ENCODE assay signal across 9 cellular contexts in genomic region chr3:52246728-52247454, GRCh38. TPM values are rescaled to one million over a fixed set of nuclear protein-coding genes. Genes with fewer than 3 reads are reported as not detected.
DNase-seq lines count a peak whose midpoint lies in the region; ATAC-seq, FAIRE-seq and TF ChIP-seq lines count a peak whose summit lies in the region.
"Had no signal": no experiment of that assay in that cellular context is flagged by ENCODE, and none has a peak within 500 bp of the region (broad histone marks: within the 10 kb centered on the region; RNA-seq: fewer than 3 reads in every experiment).

No MANE protein-coding gene starts in this region.

- peaks cover 20 to 33% of the 10 kb centered on the region in 2 experiments; a peak in 3 of 4 replicates for H3K4me1 ChIP-seq in HCT116 (ENCODE audit: control insufficient read depth in 1 of 2, insufficient read depth in 2 of 2, low read length in 2 of 2)
- no peaks in the 10 kb centered on the region for H3K4me1 ChIP-seq in right cardiac atrium (ENCODE audit: control insufficient read depth, insufficient read depth, low read length)

- BruUV-seq in HCT116 (replicated peaks; lab: Mats Ljungman, UMichigan), result no TSS peak

- H3K4me3 Mint-ChIP-seq in activated CD8-positive, alpha-beta memory T cell treated with anti-CD3 and anti-CD28 coated beads, Interleukin-2, amount 10 ng/mL, durations not matched to agents 7 days and 5 days, result peak overlapping the region; percentile 91
- H3K4me3 Mint-ChIP-seq in stimulated activated naive CD8-positive, alpha-beta T cell treated with anti-CD3 and anti-CD28 coated beads, Interleukin-15, Interleukin-2, amounts not matched to agents 100 ng/mL and 50 ng/mL, for 24 hours, result peak overlapping the region; percentile 89

- H3K27ac Mint-ChIP-seq in activated CD8-positive, alpha-beta memory T cell treated with anti-CD3 and anti-CD28 coated beads, Interleukin-2, amount 10 ng/mL, durations not matched to agents 7 days and 5 days, result peak overlapping the region; percentile 90
- peak overlapping the region; percentile 90 for H3K27ac Mint-ChIP-seq in stimulated activated naive CD8-positive, alpha-beta T cell treated with anti-CD3 and anti-CD28 coated beads, Interleukin-15, Interleukin-2, amounts not matched to agents 100 ng/mL and 50 ng/mL, for 24 hours

- intact Hi-C loops in HCT116 (cut with micrococcal nuclease) (no loop called here), right cardiac atrium (cut with DNase I) (loop anchor here in 1 of 4 donors (5.0 kb wide), 1 partner anchor 35 kb away; no protein-coding TSS in a partner anchor)

- ATAC-seq in HCT116 (no peak), right cardiac atrium (peak in 1 of 2 donors; percentile 7), GM19351 (IDR thresholded peaks at IDR 0.05; ENCODE audit: unreplicated experiment) (no peak)
- peak; percentile 3 for ATAC-seq in activated CD8-positive, alpha-beta memory T cell treated with anti-CD3 and anti-CD28 coated beads, Interleukin-2, amount 10 ng/mL, durations not matched to agents 7 days and 5 days

- no peak overlapping the region for H3K9ac ChIP-seq in HCT116 (ENCODE audit: low read length)

- H3K79me2 ChIP-seq in HCT116 (ENCODE audit: insufficient read depth, low read length), result no peaks in the 10 kb centered on the region

- H3K9me2 ChIP-seq in HCT116 (ENCODE audit: insufficient read depth), result no peaks in the 10 kb centered on the region

- DNase-seq in HCT116 (ENCODE audit: low read depth, low spot score) (no peak), right cardiac atrium (peak in 2 of 3 donors; percentile 57), iPS-NIHi7 (ENCODE audit: extremely low spot score) (no peak), D721Med (ENCODE audit: insufficient read length, low spot score) (no peak), pons (ENCODE audit: low spot score) (no peak)
- peak; percentile 55 for DNase-seq in activated CD8-positive, alpha-beta memory T cell treated with anti-CD3 and anti-CD28 coated beads, Interleukin-2, amount 10 ng/mL, durations not matched to agents 7 days and 5 days

- H2AFZ ChIP-seq in HCT116 (ENCODE audit: low read depth, low read length, poor library complexity, severe bottlenecking), result no peak overlapping the region

- peaks cover 46% of the 10 kb centered on the region for H3K36me3 Mint-ChIP-seq in activated CD8-positive, alpha-beta memory T cell treated with anti-CD3 and anti-CD28 coated beads, Interleukin-2, amount 10 ng/mL, durations not matched to agents 7 days and 5 days
- peaks cover 41% of the 10 kb centered on the region for H3K36me3 Mint-ChIP-seq in stimulated activated naive CD8-positive, alpha-beta T cell treated with anti-CD3 and anti-CD28 coated beads, Interleukin-15, Interleukin-2, amounts not matched to agents 100 ng/mL and 50 ng/mL, for 24 hours (ENCODE audit: low read depth)

- H3K4me3 ChIP-seq in HCT116 (replicated peaks in 1 of 2; ENCODE audit: low read depth in 1 of 2, low read length in 2 of 2) (no peak overlapping the region), right cardiac atrium (ENCODE audit: low read length) (no peak overlapping the region)

- H3K27ac ChIP-seq in HCT116 (ENCODE audit: low read depth, low read length) (no peak overlapping the region), right cardiac atrium (ENCODE audit: low read length) (no peak overlapping the region)

- POLR2A ChIA-PET in HCT116 (lab: Charles Lee), result no interaction called here

- peak overlapping the region; percentile 96 for H3K4me2 ChIP-seq in HCT116 (ENCODE audit: low read length)

- RAD21 ChIA-PET in HCT116 (lab: Charles Lee; ENCODE audit: low non-redundant PET in 1 of 2, low total read pairs in 2 of 2, uncharacterized antibody in 2 of 2, unreplicated experiment in 2 of 2), result no interaction called here

- TF ChIP-seq CTCF in HCT116 (IDR thresholded peaks at IDR 0.05 in 2 of 3, conservative IDR thresholded peaks at IDR 0.05 in 1 of 3; ENCODE audit: borderline replicate concordance in 1 of 3, insufficient read depth in 1 of 3, low read depth in 2 of 3, low read length in 2 of 3) (no peak), D721Med (IDR thresholded peaks at IDR 0.05; ENCODE audit: insufficient read depth, missing control alignments) (no peak)

- peaks cover 2 to 15% of the 10 kb centered on the region in 2 experiments; a peak in 3 of 4 replicates for H3K36me3 ChIP-seq in HCT116 (ENCODE audit: control insufficient read depth in 1 of 2, insufficient read depth in 2 of 2, low read length in 2 of 2)

- no peaks in the 10 kb centered on the region for H3K27me3 Mint-ChIP-seq in activated CD8-positive, alpha-beta memory T cell treated with anti-CD3 and anti-CD28 coated beads, Interleukin-2, amount 10 ng/mL, durations not matched to agents 7 days and 5 days
- no peaks in the 10 kb centered on the region for H3K27me3 Mint-ChIP-seq in stimulated activated naive CD8-positive, alpha-beta T cell treated with anti-CD3 and anti-CD28 coated beads, Interleukin-15, Interleukin-2, amounts not matched to agents 100 ng/mL and 50 ng/mL, for 24 hours

- WGBS in right cardiac atrium, result 83% methylated on average over 14 of the region's 14 CpGs

- peaks cover 73% of the 10 kb centered on the region for H3K4me1 Mint-ChIP-seq in activated CD8-positive, alpha-beta memory T cell treated with anti-CD3 and anti-CD28 coated beads, Interleukin-2, amount 10 ng/mL, durations not matched to agents 7 days and 5 days
- peaks cover 77% of the 10 kb centered on the region for H3K4me1 Mint-ChIP-seq in stimulated activated naive CD8-positive, alpha-beta T cell treated with anti-CD3 and anti-CD28 coated beads, Interleukin-15, Interleukin-2, amounts not matched to agents 100 ng/mL and 50 ng/mL, for 24 hours (ENCODE audit: low read depth)

- no peak for FAIRE-seq in D721Med (lab: Jason Lieb, UNC)

- no peaks in the 10 kb centered on the region for H4K20me1 ChIP-seq in HCT116 (ENCODE audit: insufficient read depth)

- H3K27me3 ChIP-seq in HCT116 (ENCODE audit: insufficient read depth, low read length), result no peaks in the 10 kb centered on the region
- no peaks in the 10 kb centered on the region for H3K27me3 ChIP-seq in right cardiac atrium (ENCODE audit: control insufficient read depth, insufficient read depth)

- no peak for TF ChIP-seq RAD21 in HCT116 (IDR thresholded peaks at IDR 0.05; ENCODE audit: low read depth)

- no peak for TF ChIP-seq POLR2A in HCT116 (IDR thresholded peaks at IDR 0.05; ENCODE audit: borderline replicate concordance, extremely low read depth, insufficient read depth, insufficient read length)

- no peaks in the 10 kb centered on the region for H3K9me3 Mint-ChIP-seq in activated CD8-positive, alpha-beta memory T cell treated with anti-CD3 and anti-CD28 coated beads, Interleukin-2, amount 10 ng/mL, durations not matched to agents 7 days and 5 days (ENCODE audit: low read depth)
- H3K9me3 Mint-ChIP-seq in stimulated activated naive CD8-positive, alpha-beta T cell treated with anti-CD3 and anti-CD28 coated beads, Interleukin-15, Interleukin-2, amounts not matched to agents 100 ng/mL and 50 ng/mL, for 24 hours, result no peaks in the 10 kb centered on the region

- CTCF ChIA-PET in HCT116 (lab: Charles Lee), result no interaction called here
- CTCF ChIA-PET in activated CD8-positive, alpha-beta memory T cell treated with anti-CD3 and anti-CD28 coated beads, Interleukin-2, amount 10 ng/mL, durations not matched to agents 7 days and 5 days (lab: Charles Lee), result interaction anchor here (1.1 to 13.8 kb wide), 7 partner anchors 14 to 93 kb away, joined by 3 to 176 read pairs (median 6); partner anchors contain the start of gene WDR82

- H3K9me3 ChIP-seq in HCT116 (ENCODE audit: control insufficient read depth in 1 of 2, insufficient read depth in 1 of 2, low read depth in 1 of 2, low read length in 2 of 2), result peaks cover 0 to 4% of the 10 kb centered on the region in 2 experiments; a peak in 1 of 4 replicates
- no peaks in the 10 kb centered on the region for H3K9me3 ChIP-seq in right cardiac atrium (ENCODE audit: control insufficient read depth, low read length)

TF ChIP-seq in HCT116, 20 proteins besides CTCF, POLR2A, EP300 and RAD21 (continues in another document):
- TF ChIP-seq CBX3 (IDR thresholded peaks at IDR 0.05; ENCODE audit: low read depth) (no peak), POLR2AphosphoS5 (IDR thresholded peaks at IDR 0.05; ENCODE audit: low read depth, low read length) (no peak), CEBPB (IDR thresholded peaks at IDR 0.05; ENCODE audit: low read depth) (no peak)

RNA-seq across cellular contexts. Expression of gene PPM1M, which starts 1.3 kb away (rescaled TPM):
- total RNA-seq in HCT116 (2021; ENCODE audit: unreplicated experiment) (16.6 TPM), right cardiac atrium (10 to 100 TPM; 11.3 to 16.3 (median 14.7) TPM)
- 18.3 and 18.8 TPM in 2 replicates for polyA plus RNA-seq in HCT116 (2012)
- 10 to 100 TPM; 91.1 to 94.1 TPM for total RNA-seq in activated CD8-positive, alpha-beta memory T cell treated with anti-CD3 and anti-CD28 coated beads, Interleukin-2, amount 10 ng/mL, durations not matched to agents 7 days and 5 days
- polyA plus RNA-seq in right cardiac atrium, result 9.5 TPM

RNA-seq across cellular contexts. Expression of gene TWF2, which starts 7.9 kb away (rescaled TPM):
- total RNA-seq in HCT116 (2021; ENCODE audit: unreplicated experiment) (100 TPM), right cardiac atrium (10 to 100 TPM; 32.0 to 70.0 (median 45.0) TPM)
- 139 and 142 TPM in 2 replicates for polyA plus RNA-seq in HCT116 (2012)
- total RNA-seq in activated CD8-positive, alpha-beta memory T cell treated with anti-CD3 and anti-CD28 coated beads, Interleukin-2, amount 10 ng/mL, durations not matched to agents 7 days and 5 days, result 100 to 1,000 TPM; 110 to 131 TPM
- polyA plus RNA-seq in right cardiac atrium, result 56.5 TPM

RNA-seq across cellular contexts. Expression of gene TLR9, which starts 21.4 kb away (rescaled TPM):
- total RNA-seq in HCT116 (2021; ENCODE audit: unreplicated experiment) (0.15 TPM), right cardiac atrium (under 1 TPM; 0.09 to 0.24 (median 0.20) TPM)
- polyA plus RNA-seq in HCT116 (2012), result 0.14 and 0.16 TPM in 2 replicates
- under 1 TPM in 1 of 2 experiments, not detected in 1; 0.64 TPM for total RNA-seq in activated CD8-positive, alpha-beta memory T cell treated with anti-CD3 and anti-CD28 coated beads, Interleukin-2, amount 10 ng/mL, durations not matched to agents 7 days and 5 days
- 0.05 TPM for polyA plus RNA-seq in right cardiac atrium
- total RNA-seq: fibroblast of villous mesenchyme had no signal

RNA-seq across cellular contexts. Expression of gene WDR82, which starts 31.6 kb away (rescaled TPM):
- total RNA-seq in HCT116 (2021; ENCODE audit: unreplicated experiment) (89.7 TPM), right cardiac atrium (10 to 100 TPM; 61.0 to 65.5 (median 63.2) TPM)
- 50.1 and 56.1 TPM in 2 replicates for polyA plus RNA-seq in HCT116 (2012)
- total RNA-seq in activated CD8-positive, alpha-beta memory T cell treated with anti-CD3 and anti-CD28 coated beads, Interleukin-2, amount 10 ng/mL, durations not matched to agents 7 days and 5 days, result 100 to 1,000 TPM; 114 to 132 TPM
- 36.9 TPM for polyA plus RNA-seq in right cardiac atrium

RNA-seq across cellular contexts. Expression of gene GLYCTK, which starts 40.7 kb away (rescaled TPM):
- total RNA-seq in HCT116 (2021; ENCODE audit: unreplicated experiment) (9.1 TPM), right cardiac atrium (1 to 10 TPM; 4.2 to 7.5 (median 6.3) TPM)
- polyA plus RNA-seq in HCT116 (2012), result 6.4 and 8.3 TPM in 2 replicates
- 10 to 100 TPM; 23.2 to 29.4 TPM for total RNA-seq in activated CD8-positive, alpha-beta memory T cell treated with anti-CD3 and anti-CD28 coated beads, Interleukin-2, amount 10 ng/mL, durations not matched to agents 7 days and 5 days
- 8.1 TPM for polyA plus RNA-seq in right cardiac atrium

Comparison
In these comparisons a context has a peak if more than half of its experiments do, and no peak if none do; other contexts are left out.
1. DNase-seq: peak in activated CD8-positive, alpha-beta memory T cell treated with anti-CD3 and anti-CD28 coated beads, Interleukin-2, amount 10 ng/mL, durations not matched to agents 7 days and 5 days (single experiment) and right cardiac atrium (2 of 3); none in HCT116 (single experiment), iPS-NIHi7 (single experiment), D721Med (single experiment) and pons (single experiment).